27 cellular contexts compared by ENCODE assay signal in the genomic region with DNA sequence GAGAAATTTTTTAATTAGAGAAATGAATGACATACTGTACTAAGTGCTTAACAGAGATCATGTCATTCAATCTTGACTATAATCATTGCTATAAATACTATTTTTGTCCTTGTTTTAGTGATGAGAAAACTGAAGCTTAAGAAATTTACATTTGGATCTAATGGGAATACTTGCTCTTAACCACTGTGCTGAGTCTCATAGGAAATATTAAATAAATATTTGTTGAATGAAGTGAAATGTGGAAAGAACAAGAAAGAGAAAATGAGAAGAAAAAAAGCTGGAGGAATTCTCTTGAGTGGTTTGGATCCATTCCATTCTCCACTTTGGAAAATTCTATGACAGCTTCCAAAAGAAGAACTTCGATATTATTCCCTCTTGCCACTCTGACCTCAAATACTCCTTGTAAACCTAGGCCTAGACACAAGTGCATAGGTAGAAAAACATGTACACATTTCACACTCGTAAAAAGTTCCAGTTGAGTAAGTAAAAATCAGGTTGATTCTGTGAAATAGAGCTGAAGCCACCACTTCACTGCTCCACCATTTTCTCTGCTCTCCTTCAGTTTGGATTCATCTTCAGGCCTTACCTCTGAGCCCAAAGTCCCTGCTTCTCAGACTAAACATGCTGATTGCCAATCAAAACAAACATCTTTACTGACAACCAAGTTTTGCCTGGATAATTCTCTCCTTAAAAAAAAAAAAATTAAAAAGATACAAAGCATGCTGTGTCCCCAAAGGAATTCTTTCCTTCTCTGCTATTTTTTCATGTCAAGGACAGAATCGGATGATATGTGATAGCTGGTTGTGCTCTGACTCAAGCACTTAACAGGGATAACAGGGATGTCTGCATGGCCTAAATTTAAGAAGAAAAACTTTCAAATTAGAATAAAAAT.
DNase-seq lines count a peak whose midpoint lies in the region; ATAC-seq and TF ChIP-seq lines count a peak whose summit lies in the region.
"Had no signal": no experiment of that assay in that cellular context is flagged by ENCODE, and none has a peak within 500 bp of the region (broad histone marks: within the 10 kb centered on the region; RNA-seq: fewer than 3 reads in every experiment).

No MANE protein-coding gene starts in this region.

- peaks cover 2 to 15% (median 8%) of the 10 kb centered on the region in 8 donors for H3K9me3 Mint-ChIP-seq in CD4-positive, alpha-beta memory T cell
- peaks cover 0 to 21% of the 10 kb centered on the region in 2 donors for H3K9me3 Mint-ChIP-seq in activated naive CD4-positive, alpha-beta T cell treated with anti-CD3 and anti-CD28 coated beads, Interleukin-2, amount 50 U/mL, for 72 hours

- no peak overlapping the region for H3K4me3 Mint-ChIP-seq in CD4-positive, alpha-beta memory T cell
- H3K4me3 Mint-ChIP-seq: CD4-positive, CD25-positive, alpha-beta regulatory T cell; nephron progenitor cell; stimulated activated effector memory CD8-positive, alpha-beta T cell treated with anti-CD3 and anti-CD28 coated beads, Interleukin-12 subunit alpha, Interleukin-12 subunit beta, amount 100 ng/mL, for 72 hours; T-helper 2 cell treated with Interferon-gamma antibody and Interleukin-4, amounts not matched to agents 5 μg/mL and 100 μg/mL, for 36 hours had no signal

- no peaks in the 10 kb centered on the region for H3K27me3 ChIP-seq in heart right ventricle
- H3K27me3 ChIP-seq in CD4-positive, alpha-beta memory T cell (ENCODE audit: insufficient read depth, low read length) = no peaks in the 10 kb centered on the region
- H3K27me3 ChIP-seq: colonic mucosa, gastrocnemius medialis, ovary had no signal

- ATAC-seq in heart right ventricle = peak in 5 of 8 donors; percentile 12 to 61 (median 43)
- ATAC-seq in Right ventricle myocardium inferior = no peak
- ATAC-seq in sciatic nerve = peak; percentile 33
- ATAC-seq in GM21723 (IDR thresholded peaks at IDR 0.05; ENCODE audit: unreplicated experiment) = no peak
- no peak for ATAC-seq in activated naive CD4-positive, alpha-beta T cell treated with anti-CD3 and anti-CD28 coated beads, Interleukin-2, amount 50 U/mL, for 72 hours
- ATAC-seq: gastrocnemius medialis; stimulated activated effector memory CD8-positive, alpha-beta T cell treated with anti-CD3 and anti-CD28 coated beads, Interleukin-12 subunit alpha, Interleukin-12 subunit beta, amount 100 ng/mL, for 72 hours had no signal

- peaks cover 0 to 30% (median 11%) of the 10 kb centered on the region in 9 donors for H3K4me1 ChIP-seq in heart right ventricle
- no peaks in the 10 kb centered on the region for H3K4me1 ChIP-seq in CD4-positive, alpha-beta memory T cell (ENCODE audit: insufficient read depth, low read length)
- H3K4me1 ChIP-seq: colonic mucosa, gastrocnemius medialis had no signal

- no peaks in the 10 kb centered on the region for H3K9me3 ChIP-seq in heart right ventricle
- H3K9me3 ChIP-seq in CD4-positive, alpha-beta memory T cell (ENCODE audit: control insufficient read depth in 1 of 2, low read length in 2 of 2) = no peaks in the 10 kb centered on the region
- H3K9me3 ChIP-seq: colonic mucosa, gastrocnemius medialis, ovary had no signal

- H3K36me3 ChIP-seq in heart right ventricle = no peaks in the 10 kb centered on the region
- H3K36me3 ChIP-seq in CD4-positive, alpha-beta memory T cell (ENCODE audit: insufficient read depth, low read length) = no peaks in the 10 kb centered on the region
- H3K36me3 ChIP-seq: colonic mucosa, gastrocnemius medialis, ovary had no signal

- CTCF ChIA-PET in CD4-positive, alpha-beta memory T cell (lab: Charles Lee; ENCODE audit: partially characterized antibody) = no interaction called here

- H3K4me3 ChIP-seq in heart right ventricle = no peak overlapping the region
- H3K4me3 ChIP-seq in CD4-positive, alpha-beta memory T cell (ENCODE audit: low read length in 2 of 2) = no peak overlapping the region
- H3K4me3 ChIP-seq: colonic mucosa, gastrocnemius medialis, ovary had no signal

- no peaks in the 10 kb centered on the region for H3K4me1 Mint-ChIP-seq in CD4-positive, alpha-beta memory T cell
- H3K4me1 Mint-ChIP-seq: CD4-positive, CD25-positive, alpha-beta regulatory T cell; nephron progenitor cell; stimulated activated effector memory CD8-positive, alpha-beta T cell treated with anti-CD3 and anti-CD28 coated beads, Interleukin-12 subunit alpha, Interleukin-12 subunit beta, amount 100 ng/mL, for 72 hours had no signal

- no peak for DNase-seq in heart right ventricle
- no peak for DNase-seq in Right ventricle myocardium inferior (ENCODE audit: missing footprints)
- peak; percentile 79 for DNase-seq in fibroblast of peridontal ligament (ENCODE audit: extremely low read depth)
- DNase-seq in sciatic nerve (ENCODE audit: low spot score) = no peak
- DNase-seq in CD4-positive, alpha-beta memory T cell = no peak
- no peak for DNase-seq in activated CD4-positive, alpha-beta T cell treated with anti-CD3 and anti-CD28 coated beads, Interleukin-2, amount 50 U/mL, for 4 hours
- DNase-seq in activated naive CD4-positive, alpha-beta T cell treated with anti-CD3 and anti-CD28 coated beads, Interleukin-2, amount 50 U/mL, for 72 hours (ENCODE audit: low spot score in 2 of 2) = no peak
- DNase-seq: activated gamma-delta T cell; activated T-cell treated with anti-CD3 and anti-CD28 coated beads for 4 hours; CD4-positive, CD25-positive, alpha-beta regulatory T cell; colonic mucosa; effector CD8-positive, alpha-beta T cell; erythroblast; gastrocnemius medialis; hypothalamus; NCI-H1436 treated with DMSO at 0.1 percent for 48 hours; NCI-H2107; NCI-H774; nephron progenitor cell; retina; stimulated activated CD4-positive, alpha-beta T cell treated with anti-CD3 and anti-CD28 coated beads, Interleukin-12 subunit alpha, Interleukin-12 subunit beta, amount 100 ng/mL, for 4 hours; stimulated activated CD4-positive, alpha-beta T cell treated with anti-CD3 and anti-CD28 coated beads, Interleukin-4, amount 100 ng/mL, for 1 hour had no signal

- no peak for TF ChIP-seq CTCF in heart right ventricle (IDR thresholded peaks at IDR 0.05)

- H3K27ac Mint-ChIP-seq in CD4-positive, alpha-beta memory T cell = no peak overlapping the region
- no peak overlapping the region for H3K27ac Mint-ChIP-seq in activated naive CD4-positive, alpha-beta T cell treated with anti-CD3 and anti-CD28 coated beads, Interleukin-2, amount 50 U/mL, for 72 hours
- H3K27ac Mint-ChIP-seq: CD4-positive, CD25-positive, alpha-beta regulatory T cell; nephron progenitor cell; stimulated activated effector memory CD8-positive, alpha-beta T cell treated with anti-CD3 and anti-CD28 coated beads, Interleukin-12 subunit alpha, Interleukin-12 subunit beta, amount 100 ng/mL, for 72 hours; T-helper 2 cell treated with Interferon-gamma antibody and Interleukin-4, amounts not matched to agents 5 μg/mL and 100 μg/mL, for 36 hours had no signal

- WGBS in heart right ventricle, 2 donors = 45% methylated on average over 3 of the region's 3 CpGs

- H3K27me3 Mint-ChIP-seq in CD4-positive, alpha-beta memory T cell = no peaks in the 10 kb centered on the region
- H3K27me3 Mint-ChIP-seq: CD4-positive, CD25-positive, alpha-beta regulatory T cell had no signal

- peak overlapping the region in 8 of 10 donors; percentile 3 to 71 (median 40) for H3K27ac ChIP-seq in heart right ventricle
- no peak overlapping the region for H3K27ac ChIP-seq in CD4-positive, alpha-beta memory T cell (ENCODE audit: low read depth, low read length)
- H3K27ac ChIP-seq: colonic mucosa, KMS-11 had no signal

- no peaks in the 10 kb centered on the region for H3K36me3 Mint-ChIP-seq in CD4-positive, alpha-beta memory T cell
- no peaks in the 10 kb centered on the region for H3K36me3 Mint-ChIP-seq in activated naive CD4-positive, alpha-beta T cell treated with anti-CD3 and anti-CD28 coated beads, Interleukin-2, amount 50 U/mL, for 72 hours
- H3K36me3 Mint-ChIP-seq: CD4-positive, CD25-positive, alpha-beta regulatory T cell; stimulated activated effector memory CD8-positive, alpha-beta T cell treated with anti-CD3 and anti-CD28 coated beads, Interleukin-12 subunit alpha, Interleukin-12 subunit beta, amount 100 ng/mL, for 72 hours had no signal

- POLR2A ChIA-PET in CD4-positive, alpha-beta memory T cell (lab: Charles Lee; ENCODE audit: partially characterized antibody) = no interaction called here

- intact Hi-C loops in heart right ventricle (cut with DNase I) (no loop called here), Right ventricle myocardium inferior (cut with DNase I) (no loop called here), sciatic nerve (cut with DNase I) (no loop called here)
- intact Hi-C loops in CD4-positive, alpha-beta memory T cell (cut with micrococcal nuclease) = no loop called here

Comparison
In these comparisons a context has a peak if more than half of its experiments do, and no peak if none do; other contexts are left out.
1. ATAC-seq: peak in heart right ventricle (5 of 8) and sciatic nerve (single experiment); none in Right ventricle myocardium inferior (single experiment), GM21723 (single experiment) and activated naive CD4-positive, alpha-beta T cell treated with anti-CD3 and anti-CD28 coated beads, Interleukin-2, amount 50 U/mL, for 72 hours (0 of 2).